Comparison of ENCODE assay signal across 22 cellular contexts in genomic region chr9:137251490-137252268, GRCh38. TPM values are rescaled to one million over a fixed set of nuclear protein-coding genes. Genes with fewer than 3 reads are reported as not detected.
"Had no signal": no experiment of that assay in that cellular context is flagged by ENCODE, and none has a peak within 500 bp of the region (broad histone marks: within the 10 kb centered on the region; RNA-seq: fewer than 3 reads in every experiment).

No MANE protein-coding gene starts in this region.

- ATAC-seq: activated T-cell treated with anti-CD3 and anti-CD28 coated beads, Interleukin-2, amount 50 U/mL, for 72 hours; left lung; stimulated activated naive B cell treated with anti-CD40 and anti-IgM and Interleukin-4, amounts not matched to agents 10 μg/mL and 1 μg/mL and 100 μg/mL, for 72 hours had no signal

- DNase-seq: activated CD4-positive, alpha-beta memory T cell treated with anti-CD3 and anti-CD28 coated beads for 36 hours; activated CD4-positive, alpha-beta T cell treated with anti-CD3 and anti-CD28 coated beads for 48 hours; activated effector memory CD4-positive, alpha-beta T cell treated with Interleukin-2 at 50 U/mL for 16 hours; activated naive CD4-positive, alpha-beta T cell treated with anti-CD3 and anti-CD28 coated beads for 36 hours; activated T-cell treated with anti-CD3 and anti-CD28 coated beads, Interleukin-2, amount 50 U/mL, for 72 hours; cerebellar nuclear complex; kidney glomerular epithelial cell; left lung; occipital lobe; posterior cingulate gyrus; stimulated activated CD4-positive, alpha-beta T cell treated with anti-CD3 and anti-CD28 coated beads, Interleukin-2, amount 100 ng/mL, for 48 hours; stimulated activated CD8-positive, alpha-beta memory T cell treated with anti-CD3 and anti-CD28 coated beads, Interleukin-4, amount 100 ng/mL, for 48 hours; stimulated activated naive B cell treated with anti-CD40 and anti-IgM and Interleukin-4, amounts not matched to agents 10 μg/mL and 1 μg/mL and 100 μg/mL, for 72 hours had no signal

- H3K9me3 ChIP-seq: left lung had no signal

- H3K27ac ChIP-seq: coronary artery, epithelial cell of prostate, left lung had no signal

- H3K4me3 ChIP-seq: coronary artery, left lung, lung had no signal

- H3K27me3 ChIP-seq: left lung had no signal

RNA-seq across cellular contexts. Expression of gene STPG3, which starts 0.6 kb away (rescaled TPM):
- total RNA-seq: activated CD4-positive, alpha-beta memory T cell treated with anti-CD3 and anti-CD28 coated beads for 36 hours; activated naive CD4-positive, alpha-beta T cell treated with anti-CD3 and anti-CD28 coated beads for 36 hours; endodermal cell; fibroblast of villous mesenchyme; glomerular endothelial cell; left lung; lung; occipital lobe; renal cortical epithelial cell; T-helper 2 cell treated with Interferon-gamma antibody and Interleukin-4, amounts not matched to agents 100 ng/mL and 5 ng/mL, for 36 hours; ureter had no signal

RNA-seq across cellular contexts. Expression of gene SLC34A3, which starts 21.0 kb away (rescaled TPM):
- total RNA-seq: activated CD4-positive, alpha-beta memory T cell treated with anti-CD3 and anti-CD28 coated beads for 36 hours; activated naive CD4-positive, alpha-beta T cell treated with anti-CD3 and anti-CD28 coated beads for 36 hours; fibroblast of villous mesenchyme; glomerular endothelial cell; renal cortical epithelial cell; T-helper 2 cell treated with Interferon-gamma antibody and Interleukin-4, amounts not matched to agents 100 ng/mL and 5 ng/mL, for 36 hours; ureter had no signal

RNA-seq across cellular contexts. Expression of gene RNF224, which starts 24.4 kb away (rescaled TPM):
- total RNA-seq: activated CD4-positive, alpha-beta memory T cell treated with anti-CD3 and anti-CD28 coated beads for 36 hours; activated naive CD4-positive, alpha-beta T cell treated with anti-CD3 and anti-CD28 coated beads for 36 hours; fibroblast of villous mesenchyme; glomerular endothelial cell; occipital lobe; T-helper 2 cell treated with Interferon-gamma antibody and Interleukin-4, amounts not matched to agents 100 ng/mL and 5 ng/mL, for 36 hours had no signal
